In the genomic region with DNA sequence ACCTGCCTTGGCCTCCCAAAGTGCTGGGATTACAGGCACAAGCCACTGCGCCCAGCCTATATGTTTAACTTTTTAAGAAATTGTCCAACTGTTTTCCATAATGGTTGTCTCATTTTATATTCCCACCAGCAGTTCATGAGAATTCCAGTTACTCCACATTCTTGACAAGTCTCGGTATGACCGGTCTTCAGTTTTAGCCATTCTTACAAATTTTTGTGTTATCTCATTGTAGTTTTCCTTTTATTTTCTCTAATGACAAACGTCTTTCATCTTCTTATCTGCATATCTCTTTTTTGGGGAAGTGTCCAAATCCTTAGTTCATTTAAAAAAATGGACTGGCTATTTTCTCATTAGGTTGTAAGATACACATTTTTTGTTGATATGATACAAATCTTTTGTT, we compare ENCODE assay signal across 34 cellular contexts.
"Had no signal": no experiment of that assay in that cellular context is flagged by ENCODE, and none has a peak within 500 bp of the region (broad histone marks: within the 10 kb centered on the region; RNA-seq: fewer than 3 reads in every experiment).

No MANE protein-coding gene starts in this region.

- H3K9me3 Mint-ChIP-seq: activated T-helper 17 cell treated with anti-CD3 and anti-CD28 coated beads, Interleukin-2, amount 50 U/mL, for 72 hours had no signal

- H3K27me3 Mint-ChIP-seq: activated CD4-positive, alpha-beta T cell treated with anti-CD3 and anti-CD28 coated beads for 36 hours; activated CD4-positive, alpha-beta T cell treated with anti-CD3 and anti-CD28 coated beads, Interleukin-2, amount 10 ng/mL, durations not matched to agents 7 days and 5 days; activated CD8-positive, alpha-beta T cell treated with anti-CD3 and anti-CD28 coated beads for 36 hours; activated naive CD8-positive, alpha-beta T cell treated with anti-CD3 and anti-CD28 coated beads for 36 hours; activated T-cell treated with anti-CD3 and anti-CD28 coated beads, Interleukin-2, amount 50 U/mL, for 24 hours; activated T-helper 17 cell treated with anti-CD3 and anti-CD28 coated beads, Interleukin-2, amount 50 U/mL, for 72 hours had no signal

- H3K27me3 ChIP-seq: adrenal gland, body of pancreas, brain microvascular endothelial cell, breast epithelium had no signal

- H3K27ac ChIP-seq: adrenal gland, body of pancreas, brain microvascular endothelial cell, breast epithelium, WERI-Rb-1 had no signal

- ATAC-seq: activated CD4-positive, alpha-beta T cell treated with anti-CD3 and anti-CD28 coated beads for 36 hours; activated CD4-positive, CD25-positive, alpha-beta regulatory T cell treated with anti-CD3 and anti-CD28 coated beads, Interleukin-2, amount 50 U/mL, for 24 hours; activated CD8-positive, alpha-beta T cell treated with anti-CD3 and anti-CD28 coated beads for 36 hours; activated naive CD4-positive, alpha-beta T cell treated with anti-CD3 and anti-CD28 coated beads, Interleukin-2, amount 50 U/mL, for 72 hours; activated T-helper 17 cell treated with anti-CD3 and anti-CD28 coated beads, Interleukin-2, amount 50 U/mL, for 72 hours; body of pancreas; WTC11 had no signal

- DNase-seq: activated CD4-positive, alpha-beta T cell treated with anti-CD3 and anti-CD28 coated beads for 1 hour; activated CD4-positive, alpha-beta T cell treated with anti-CD3 and anti-CD28 coated beads for 36 hours; activated CD4-positive, alpha-beta T cell treated with anti-CD3 and anti-CD28 coated beads for 48 hours; activated CD4-positive, alpha-beta T cell treated with anti-CD3 and anti-CD28 coated beads, Interleukin-2, amount 10 ng/mL, durations not matched to agents 7 days and 5 days; activated CD4-positive, alpha-beta T cell treated with anti-CD3 and anti-CD28 coated beads, Interleukin-2, amount 50 U/mL, for 48 hours; activated CD4-positive, CD25-positive, alpha-beta regulatory T cell; activated CD8-positive, alpha-beta memory T cell treated with anti-CD3 and anti-CD28 coated beads, Interleukin-2, amount 50 U/mL, for 4 hours; activated CD8-positive, alpha-beta T cell treated with anti-CD3 and anti-CD28 coated beads for 36 hours; activated effector memory CD4-positive, alpha-beta T cell treated with anti-CD3 and anti-CD28 coated beads, Interleukin-2, amount 50 U/mL, for 16 hours; activated gamma-delta T cell treated with Interleukin-2 at 50 U/mL for 16 hours; activated naive CD4-positive, alpha-beta T cell; activated naive CD4-positive, alpha-beta T cell treated with anti-CD3 and anti-CD28 coated beads for 36 hours; activated naive CD4-positive, alpha-beta T cell treated with anti-CD3 and anti-CD28 coated beads, Interleukin-2, amount 50 U/mL, for 16 hours; activated naive CD8-positive, alpha-beta T cell treated with anti-CD3 and anti-CD28 coated beads for 36 hours; activated T-cell treated with anti-CD3 and anti-CD28 coated beads, Interleukin-2, amount 50 U/mL, for 24 hours; activated T-cell treated with anti-CD3 and anti-CD28 coated beads, Interleukin-2, amount 50 U/mL, for 48 hours; adrenal gland; amniotic stem cell; aorta; body of pancreas; brain microvascular endothelial cell; central memory CD4-positive, alpha-beta T cell; T-helper 1 cell; T-helper 2 cell; T-helper 9 cell; WERI-Rb-1 had no signal

- H3K9me3 ChIP-seq: body of pancreas, breast epithelium had no signal

- H3K4me3 ChIP-seq: adrenal gland, body of pancreas, breast epithelium had no signal

- H3K4me1 ChIP-seq: body of pancreas, breast epithelium had no signal

- H3K36me3 ChIP-seq: adrenal gland, brain microvascular endothelial cell, breast epithelium, WERI-Rb-1 had no signal

- H3K4me1 Mint-ChIP-seq: WTC11 had no signal

- H3K27ac Mint-ChIP-seq: activated CD4-positive, alpha-beta T cell treated with anti-CD3 and anti-CD28 coated beads, Interleukin-2, amount 10 ng/mL, durations not matched to agents 7 days and 5 days; activated T-helper 1 cell treated with anti-CD3 and anti-CD28 coated beads, Interleukin-12 subunit alpha, Interleukin-12 subunit beta, Interleukin-2, Interleukin-4 antibody, amounts not matched to agents 30 ng/mL and 10 ng/mL and 1 ng/mL, durations not matched to agents 14 hours and 24 hours and 36 hours; T-helper 1 cell treated with Interleukin-12 subunit alpha and Interleukin-12 subunit beta and Interleukin-4 antibody, amounts not matched to agents 30 μg/mL and 1 μg/mL, for 36 hours; WTC11 had no signal

- H3K4me3 Mint-ChIP-seq: activated CD4-positive, alpha-beta T cell treated with anti-CD3 and anti-CD28 coated beads for 36 hours; activated CD4-positive, alpha-beta T cell treated with anti-CD3 and anti-CD28 coated beads, Interleukin-2, amount 10 ng/mL, durations not matched to agents 7 days and 5 days; activated T-helper 1 cell treated with anti-CD3 and anti-CD28 coated beads, Interleukin-12 subunit alpha, Interleukin-12 subunit beta, Interleukin-2, Interleukin-4 antibody, amounts not matched to agents 30 ng/mL and 10 ng/mL and 1 ng/mL, durations not matched to agents 14 hours and 24 hours and 36 hours; T-helper 1 cell treated with Interleukin-12 subunit alpha and Interleukin-12 subunit beta and Interleukin-4 antibody, amounts not matched to agents 30 μg/mL and 1 μg/mL, for 36 hours; T-helper 2 cell treated with Interferon-gamma antibody and Interleukin-4, amounts not matched to agents 5 μg/mL and 100 μg/mL, for 36 hours; WTC11 had no signal
